ENCODE assay signal across 18 cellular contexts in genomic region chr5:148796931-148797330, GRCh38. TPM values are rescaled to one million over a fixed set of nuclear protein-coding genes. Genes with fewer than 3 reads are reported as not detected.
DNase-seq lines count a peak whose midpoint lies in the region; ATAC-seq and TF ChIP-seq lines count a peak whose summit lies in the region.
"Had no signal": no experiment of that assay in that cellular context is flagged by ENCODE, and none has a peak within 500 bp of the region (broad histone marks: within the 10 kb centered on the region; RNA-seq: fewer than 3 reads in every experiment).

No MANE protein-coding gene starts in this region.

- no peaks in the 10 kb centered on the region for H4K20me1 ChIP-seq in PC-3 (ENCODE audit: low read length)

- no peak overlapping the region for H3K27ac ChIP-seq in PC-3 (ENCODE audit: low read length)

- peaks cover 31% of the 10 kb centered on the region for H3K4me1 ChIP-seq in PC-3 (ENCODE audit: insufficient read depth, low read length)

- H2AFZ ChIP-seq in PC-3 (ENCODE audit: low read length): no peak overlapping the region

- no TSS peak for BruUV-seq in PC-3 (replicated peaks; lab: Mats Ljungman, UMichigan)

- DNase-seq in HT1080 (ENCODE audit: low read depth): peak; percentile 46
- peak; percentile 50 for DNase-seq in PC-3
- peak; percentile 85 for DNase-seq in epithelial cell of esophagus (ENCODE audit: low read depth)
- DNase-seq in renal cortical epithelial cell (ENCODE audit: low read depth): peak; percentile 41
- no peak for DNase-seq in SW480 (ENCODE audit: low spot score)
- no peak for DNase-seq in epidermal melanocyte (ENCODE audit: insufficient read length, low spot score)
- DNase-seq in NCI-H2107 (lab: John Stamatoyannopoulos, UW): no peak
- DNase-seq: ACHN, C1 segment of cervical spinal cord, DMS79 treated with DMSO at 0.1 percent for 48 hours, KBM-7, NCI-H1092 treated with DMSO at 0.1 percent for 48 hours, NCI-H146, NCI-H2081, NCI-H510A, NCI-H748 treated with DMSO at 0.1 percent for 48 hours, RPMI8226 had no signal

- H3K9me3 ChIP-seq in PC-3 (ENCODE audit: low read length): no peaks in the 10 kb centered on the region

- no peaks in the 10 kb centered on the region for H3K79me2 ChIP-seq in PC-3 (ENCODE audit: low read length)

- H3K4me3 ChIP-seq in PC-3 (ENCODE audit: low read length) (no peak overlapping the region), epithelial cell of esophagus (ENCODE audit: low read length) (no peak overlapping the region)

- no peak overlapping the region for H3K9ac ChIP-seq in PC-3 (ENCODE audit: low read length)

- H3F3A ChIP-seq in PC-3 (ENCODE audit: low read length, unreplicated experiment): no peaks in the 10 kb centered on the region

- TF ChIP-seq CTCF in PC-3 (conservative IDR thresholded peaks at IDR 0.05; ENCODE audit: low read depth, low read length) (no peak), epithelial cell of esophagus (IDR thresholded peaks at IDR 0.05; ENCODE audit: insufficient read depth, low read depth, low read length, missing control alignments) (no peak)

- CTCF ChIA-PET in PC-3 (lab: Charles Lee): interaction anchor here (0.7 kb wide), 1 partner anchor 66 kb away, joined by 3 read pairs; no protein-coding TSS in a partner anchor

- intact Hi-C loops in PC-3 (cut with micrococcal nuclease): no loop called here

- H3K4me2 ChIP-seq in PC-3 (ENCODE audit: low read length): no peak overlapping the region

- POLR2A ChIA-PET in PC-3 (lab: Charles Lee; ENCODE audit: unreplicated experiment): no interaction called here

- ATAC-seq in PC-3: 0 out of 2 replicates have a peak, but pooled peaks have one; percentile 28
- ATAC-seq: HepG2 had no signal

- H3K27me3 ChIP-seq in PC-3 (ENCODE audit: low read length): no peaks in the 10 kb centered on the region

- no peaks in the 10 kb centered on the region for H3K9me2 ChIP-seq in PC-3 (replicated peaks; ENCODE audit: low read length)

- H3K36me3 ChIP-seq in PC-3 (ENCODE audit: low read depth, low read length): no peaks in the 10 kb centered on the region

RNA-seq across cellular contexts. Expression of gene ADRB2, which starts 29.5 kb away (rescaled TPM):
- total RNA-seq in HT1080 (2014; rRNA removed; shearing (Covaris generic)): 0.11 and 0.17 TPM in 2 replicates
- polyA plus RNA-seq in HT1080 (2015; cell fraction: cytosol; rRNA removed): 0.72 and 0.74 TPM in 2 replicates
- polyA plus RNA-seq in HT1080 (2015; cell fraction: nucleus; rRNA removed): 1.1 and 1.2 TPM in 2 replicates
- total RNA-seq in PC-3 (2014; rRNA removed) (41.1 and 42.1 TPM in 2 replicates), renal cortical epithelial cell (2.7 and 7.6 TPM in 2 replicates)
- total RNA-seq: HepG2 had no signal
- polyA plus RNA-seq: HepG2 had no signal

Comparison
In these comparisons a context has a peak if more than half of its experiments do, and no peak if none do; other contexts are left out.
1. DNase-seq: peak in HT1080 (single experiment), PC-3 (single experiment), epithelial cell of esophagus (single experiment) and renal cortical epithelial cell (single experiment); none in SW480 (single experiment), epidermal melanocyte (single experiment) and NCI-H2107 (single experiment).